In genomic region chr7:17298102-17298839, GRCh38 we compare ENCODE assay signal across 8 cellular contexts. TPM values are rescaled to one million over a fixed set of nuclear protein-coding genes. Genes with fewer than 3 reads are reported as not detected.
DNase-seq lines count a peak whose midpoint lies in the region; ATAC-seq and TF ChIP-seq lines count a peak whose summit lies in the region.

Gene AHR (plus strand): TSS chr7:17298652. CDS start chr7:17299265, 613 bp downstream.

- H3K4me3 ChIP-seq in neuron (ENCODE audit: low read length) (peak within 1 kb of the TSS; percentile 89), subcutaneous abdominal adipose tissue (ENCODE audit: low read depth in 1 of 5, low read length in 5 of 5) (peak within 1 kb of the TSS; percentile 69 to 98 (median 95))

- no peak for TF ChIP-seq RAD21 in Ishikawa (IDR thresholded peaks at IDR 0.05; ENCODE audit: low read depth)

- no peak for TF ChIP-seq CTCF in foreskin keratinocyte (conservative IDR thresholded peaks at IDR 0.05)

- H3K36me3 ChIP-seq in neuron (ENCODE audit: insufficient read depth, low read length) (no peaks in the 10 kb centered on the region), subcutaneous abdominal adipose tissue (ENCODE audit: control insufficient read depth in 5 of 5, insufficient read depth in 5 of 5, low read length in 5 of 5) (no peaks in the 10 kb centered on the region)

- peak; percentile 99 for DNase-seq in DMS53 (lab: John Stamatoyannopoulos, UW)
- peak; percentile 71 for DNase-seq in SIG-M5 (lab: John Stamatoyannopoulos, UW)
- peak; percentile 79 for DNase-seq in activated gamma-delta T cell treated with anti-CD3 and anti-CD28 coated beads, Interleukin-2, amount 50 U/mL, for 16 hours (ENCODE audit: low read depth)
- peak; percentile 61 to 79 for DNase-seq in foreskin keratinocyte

- H3K27me3 ChIP-seq in foreskin keratinocyte, result no peaks in the 10 kb centered on the region
- H3K27me3 ChIP-seq in neuron (ENCODE audit: insufficient read depth, low read length), result no peaks in the 10 kb centered on the region
- H3K27me3 ChIP-seq in subcutaneous abdominal adipose tissue (ENCODE audit: control insufficient read depth in 5 of 5, insufficient read depth in 4 of 5, low read length in 5 of 5), result no peaks in the 10 kb centered on the region

- H3K27ac ChIP-seq in foreskin keratinocyte (peak within 1 kb of the TSS; percentile 73), subcutaneous abdominal adipose tissue (ENCODE audit: low read depth, low read length) (peak within 1 kb of the TSS; percentile 80)

- ATAC-seq in GM21529 (IDR thresholded peaks at IDR 0.05; ENCODE audit: unreplicated experiment) (peak; percentile 54), foreskin keratinocyte (peak; percentile 84)

- H3K9me3 ChIP-seq in neuron (ENCODE audit: low read length) (no peaks in the 10 kb centered on the region), subcutaneous abdominal adipose tissue (ENCODE audit: control insufficient read depth in 5 of 5, low read length in 5 of 5) (peaks cover 0 to 3% (median 0%) of the 10 kb centered on the region in 5 donors)

- H3K4me1 ChIP-seq in foreskin keratinocyte (peaks cover 27% of the 10 kb centered on the region), neuron (ENCODE audit: insufficient read depth, low read length) (peaks cover 12% of the 10 kb centered on the region), subcutaneous abdominal adipose tissue (ENCODE audit: control insufficient read depth in 5 of 5, insufficient read depth in 5 of 5, low read length in 5 of 5) (peaks cover 0 to 22% (median 16%) of the 10 kb centered on the region in 5 donors)

- H2AFZ ChIP-seq in neuron (ENCODE audit: low read depth, low read length), result peak within 1 kb of the TSS; percentile 97

- no peak for TF ChIP-seq EP300 in Ishikawa (IDR thresholded peaks at IDR 0.05; ENCODE audit: borderline replicate concordance)

- H3K9ac ChIP-seq in subcutaneous abdominal adipose tissue (ENCODE audit: low read length in 5 of 5), result peak within 1 kb of the TSS; percentile 57 to 94 (median 92)

TF ChIP-seq in Ishikawa, 13 proteins besides CTCF, POLR2A, EP300 and RAD21:
- TF ChIP-seq REST (IDR thresholded peaks at IDR 0.05; ENCODE audit: low read depth), result no peak
- TF ChIP-seq CREB1 (IDR thresholded peaks at IDR 0.05; ENCODE audit: low read depth), result peak; percentile 55; the same call in 1 of the 2 replicates
- TF ChIP-seq FOXM1 (IDR thresholded peaks at IDR 0.05; ENCODE audit: borderline replicate concordance, low read depth), result no peak
- peak; percentile 5; the same call in 1 of the 2 replicates for TF ChIP-seq TCF12 (IDR thresholded peaks at IDR 0.05; ENCODE audit: low read depth)
- no peak for TF ChIP-seq NFIC (IDR thresholded peaks at IDR 0.05)
- TF ChIP-seq USF1 (IDR thresholded peaks at IDR 0.05), result peak; percentile 77
- TF ChIP-seq YY1 (IDR thresholded peaks at IDR 0.05; ENCODE audit: low read depth), result peak; percentile 91
- no peak for TF ChIP-seq TEAD4 (IDR thresholded peaks at IDR 0.05)
- no peak for TF ChIP-seq ZBTB7A (IDR thresholded peaks at IDR 0.05; ENCODE audit: low read depth)
- TF ChIP-seq EGR1 (IDR thresholded peaks at IDR 0.05), result no peak
- TF ChIP-seq MAX (IDR thresholded peaks at IDR 0.05), result peak; percentile 72
- peak; percentile 54; the same call in 1 of the 2 replicates for TF ChIP-seq TAF1 (IDR thresholded peaks at IDR 0.05; ENCODE audit: low read depth)
- TF ChIP-seq CEBPB (IDR thresholded peaks at IDR 0.05), result no peak

RNA-seq across cellular contexts. Expression of gene AHR, which starts in this region (rescaled TPM):
- total RNA-seq in foreskin keratinocyte, result 18.4 and 26.0 TPM in 2 replicates
- polyA plus RNA-seq in foreskin keratinocyte, result 1.6 and 2.8 TPM in 2 replicates

Comparison
In these comparisons a context has a peak if more than half of its experiments do, and no peak if none do; other contexts are left out.
1. Peak in every context shown above with its lines: DNase-seq, ATAC-seq, H3K4me3 ChIP-seq and H3K27ac ChIP-seq.